Comparison of ENCODE assay signal across 33 cellular contexts in the genomic region with DNA sequence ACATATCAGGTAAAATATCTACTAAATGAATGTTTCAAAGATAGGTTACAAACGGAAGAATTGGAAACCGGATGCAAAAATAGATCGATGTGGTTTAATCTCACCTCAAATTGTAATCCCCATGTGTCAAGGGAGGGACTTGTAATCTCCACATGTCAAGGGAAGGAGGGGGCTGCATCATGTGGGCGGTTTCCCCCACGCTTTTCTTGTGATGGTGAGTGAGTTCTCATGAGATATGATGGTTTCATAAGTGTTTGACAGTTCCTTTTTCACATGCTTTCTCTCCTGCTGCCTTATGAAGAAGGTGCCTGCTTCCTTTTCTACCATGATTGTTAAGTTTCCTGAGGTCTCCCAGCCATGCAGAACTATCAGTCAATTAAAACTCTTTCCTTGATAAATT.
"Had no signal": no experiment of that assay in that cellular context is flagged by ENCODE, and none has a peak within 500 bp of the region (broad histone marks: within the 10 kb centered on the region; RNA-seq: fewer than 3 reads in every experiment).

No MANE protein-coding gene starts in this region.

- H3K9me3 Mint-ChIP-seq: nephron progenitor cell had no signal

- H3K4me3 ChIP-seq: ovary, skin epidermis, testis, transverse colon had no signal

- H3K27me3 Mint-ChIP-seq: activated CD4-positive, alpha-beta memory T cell treated with anti-CD3 and anti-CD28 coated beads, Interleukin-2, amount 10 ng/mL, durations not matched to agents 7 days and 5 days; activated CD4-positive, alpha-beta T cell treated with anti-CD3 and anti-CD28 coated beads, Interleukin-2, amount 10 ng/mL, durations not matched to agents 7 days and 5 days; activated naive CD4-positive, alpha-beta T cell treated with anti-CD3 and anti-CD28 coated beads, Interleukin-2, amount 10 ng/mL, durations not matched to agents 7 days and 5 days; activated naive CD8-positive, alpha-beta T cell treated with anti-CD3 and anti-CD28 coated beads, Interleukin-2, amount 10 ng/mL, durations not matched to agents 7 days and 5 days; activated T-cell treated with anti-CD3 and anti-CD28 coated beads, Interleukin-2, amount 50 U/mL, for 24 hours; progenitor cell of endocrine pancreas had no signal

- H3K4me1 Mint-ChIP-seq: activated CD4-positive, alpha-beta memory T cell treated with anti-CD3 and anti-CD28 coated beads, Interleukin-2, amount 10 ng/mL, durations not matched to agents 7 days and 5 days; activated CD4-positive, alpha-beta T cell treated with anti-CD3 and anti-CD28 coated beads, Interleukin-2, amount 10 ng/mL, durations not matched to agents 7 days and 5 days; activated naive CD4-positive, alpha-beta T cell treated with anti-CD3 and anti-CD28 coated beads, Interleukin-2, amount 10 ng/mL, durations not matched to agents 7 days and 5 days; activated naive CD8-positive, alpha-beta T cell treated with anti-CD3 and anti-CD28 coated beads, Interleukin-2, amount 10 ng/mL, durations not matched to agents 7 days and 5 days; immature natural killer cell; nephron progenitor cell had no signal

- ATAC-seq: left colon; sciatic nerve; stimulated activated naive CD8-positive, alpha-beta T cell treated with anti-CD3 and anti-CD28 coated beads, Interleukin-15, Interleukin-2, amounts not matched to agents 100 U/mL and 50 U/mL, for 24 hours; WTC11 had no signal

- FAIRE-seq: astrocyte, endothelial cell of umbilical vein, kidney had no signal

- DNase-seq: activated CD4-positive, alpha-beta memory T cell treated with anti-CD3 and anti-CD28 coated beads, Interleukin-2, amount 10 ng/mL, durations not matched to agents 7 days and 5 days; activated CD4-positive, alpha-beta T cell treated with anti-CD3 and anti-CD28 coated beads for 1 hour; activated CD4-positive, alpha-beta T cell treated with anti-CD3 and anti-CD28 coated beads, Interleukin-2, amount 10 ng/mL, durations not matched to agents 7 days and 5 days; activated CD8-positive, alpha-beta memory T cell treated with anti-CD3 and anti-CD28 coated beads, Interleukin-2, amount 50 U/mL, for 48 hours; activated gamma-delta T cell; activated naive CD4-positive, alpha-beta T cell treated with anti-CD3 and anti-CD28 coated beads, Interleukin-2, amount 10 ng/mL, durations not matched to agents 7 days and 5 days; activated naive CD8-positive, alpha-beta T cell treated with anti-CD3 and anti-CD28 coated beads, Interleukin-2, amount 10 ng/mL, durations not matched to agents 7 days and 5 days; activated T-cell treated with anti-CD3 and anti-CD28 coated beads, Interleukin-2, amount 50 U/mL, for 24 hours; amniotic stem cell; brain microvascular endothelial cell; caudate nucleus; cortex of kidney; head of caudate nucleus; hypothalamus; immature natural killer cell; kidney; left colon; mammary epithelial cell; nephron progenitor cell; ovary; retina; stimulated activated CD4-positive, alpha-beta T cell treated with anti-CD3 and anti-CD28 coated beads, Interleukin-12 subunit alpha, Interleukin-12 subunit beta, amount 100 ng/mL, for 4 hours; stimulated activated CD4-positive, alpha-beta T cell treated with anti-CD3 and anti-CD28 coated beads, Interleukin-4, amount 100 ng/mL, for 1 hour; stimulated activated naive CD8-positive, alpha-beta T cell treated with anti-CD3 and anti-CD28 coated beads, Interleukin-15, Interleukin-2, amounts not matched to agents 100 U/mL and 50 U/mL, for 24 hours; testis; transverse colon had no signal

- H3K27ac ChIP-seq: brain microvascular endothelial cell, neutrophil, ovary, skin epidermis, testis, transverse colon had no signal

- H3K27me3 ChIP-seq: brain microvascular endothelial cell, neutrophil, ovary, testis, transverse colon had no signal

- H3K4me1 ChIP-seq: testis, transverse colon had no signal

- H3K4me3 Mint-ChIP-seq: activated CD4-positive, alpha-beta memory T cell treated with anti-CD3 and anti-CD28 coated beads, Interleukin-2, amount 10 ng/mL, durations not matched to agents 7 days and 5 days; activated CD4-positive, alpha-beta T cell treated with anti-CD3 and anti-CD28 coated beads, Interleukin-2, amount 10 ng/mL, durations not matched to agents 7 days and 5 days; activated naive CD4-positive, alpha-beta T cell treated with anti-CD3 and anti-CD28 coated beads, Interleukin-2, amount 10 ng/mL, durations not matched to agents 7 days and 5 days; activated naive CD8-positive, alpha-beta T cell treated with anti-CD3 and anti-CD28 coated beads, Interleukin-2, amount 10 ng/mL, durations not matched to agents 7 days and 5 days; activated T-cell treated with anti-CD3 and anti-CD28 coated beads, Interleukin-2, amount 50 U/mL, for 24 hours; immature natural killer cell; nephron progenitor cell; WTC11 had no signal

- H3K36me3 ChIP-seq: brain microvascular endothelial cell, neutrophil, ovary, transverse colon had no signal

- H3K36me3 Mint-ChIP-seq: activated naive CD4-positive, alpha-beta T cell treated with anti-CD3 and anti-CD28 coated beads, Interleukin-2, amount 10 ng/mL, durations not matched to agents 7 days and 5 days; activated naive CD8-positive, alpha-beta T cell treated with anti-CD3 and anti-CD28 coated beads, Interleukin-2, amount 10 ng/mL, durations not matched to agents 7 days and 5 days; immature natural killer cell had no signal

- H3K27ac Mint-ChIP-seq: activated CD4-positive, alpha-beta memory T cell treated with anti-CD3 and anti-CD28 coated beads, Interleukin-2, amount 10 ng/mL, durations not matched to agents 7 days and 5 days; activated CD4-positive, alpha-beta T cell treated with anti-CD3 and anti-CD28 coated beads, Interleukin-2, amount 10 ng/mL, durations not matched to agents 7 days and 5 days; activated naive CD4-positive, alpha-beta T cell treated with anti-CD3 and anti-CD28 coated beads, Interleukin-2, amount 10 ng/mL, durations not matched to agents 7 days and 5 days; activated naive CD8-positive, alpha-beta T cell treated with anti-CD3 and anti-CD28 coated beads, Interleukin-2, amount 10 ng/mL, durations not matched to agents 7 days and 5 days; activated T-cell treated with anti-CD3 and anti-CD28 coated beads, Interleukin-2, amount 50 U/mL, for 24 hours; immature natural killer cell; nephron progenitor cell; progenitor cell of endocrine pancreas; WTC11 had no signal

- H3K9me3 ChIP-seq: neutrophil, ovary, testis, transverse colon had no signal
